Comparison of ENCODE assay signal across 1 cellular context in the genomic region with DNA sequence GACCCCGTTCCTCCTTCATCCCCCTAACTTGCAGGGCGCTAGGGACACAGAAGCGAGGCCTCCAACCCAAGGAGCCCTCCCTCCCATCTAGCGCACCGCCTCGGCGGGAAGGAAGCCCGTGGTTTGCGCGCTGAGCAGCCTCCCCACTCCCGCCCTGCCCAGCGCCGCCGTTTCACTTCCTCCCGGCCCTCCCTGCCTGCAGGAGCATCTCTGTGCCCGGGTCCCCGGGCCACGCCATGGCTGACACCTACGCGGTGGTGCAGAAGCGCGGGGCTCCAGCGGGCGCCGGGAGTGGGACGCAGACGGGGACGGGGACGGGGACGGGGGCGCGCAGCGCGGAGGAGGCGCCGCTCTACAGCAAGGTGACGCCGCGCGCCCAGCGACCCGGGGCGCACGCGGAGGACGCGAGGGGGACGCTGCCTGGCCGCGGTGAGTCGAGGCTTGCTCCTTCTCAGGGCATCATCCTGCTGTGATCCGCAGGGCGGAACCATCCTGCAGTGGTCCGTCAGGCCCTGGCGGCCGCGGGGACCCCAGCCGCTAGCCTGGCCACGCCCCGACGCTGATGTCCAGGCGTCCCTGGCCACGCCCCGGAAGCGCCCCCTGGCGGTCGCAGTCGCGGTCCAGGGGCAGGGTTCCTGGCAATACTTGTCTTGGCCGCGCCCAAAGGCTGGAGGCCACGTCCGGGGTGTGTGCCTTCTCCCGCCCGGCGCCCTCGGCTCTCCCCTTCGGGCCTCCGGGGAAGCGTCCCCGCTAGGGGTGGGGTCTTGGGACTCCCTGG.
A peak's percentile ranks its signal among the peaks of the same experiment; 100 is the strongest.
TF ChIP-seq lines count a peak whose summit lies in the region.

No MANE protein-coding gene starts in this region.

TF ChIP-seq in K562, 482 proteins besides CTCF, POLR2A, EP300 and RAD21 (continued from another document and continues in another):
- TF ChIP-seq, protein P1, sequence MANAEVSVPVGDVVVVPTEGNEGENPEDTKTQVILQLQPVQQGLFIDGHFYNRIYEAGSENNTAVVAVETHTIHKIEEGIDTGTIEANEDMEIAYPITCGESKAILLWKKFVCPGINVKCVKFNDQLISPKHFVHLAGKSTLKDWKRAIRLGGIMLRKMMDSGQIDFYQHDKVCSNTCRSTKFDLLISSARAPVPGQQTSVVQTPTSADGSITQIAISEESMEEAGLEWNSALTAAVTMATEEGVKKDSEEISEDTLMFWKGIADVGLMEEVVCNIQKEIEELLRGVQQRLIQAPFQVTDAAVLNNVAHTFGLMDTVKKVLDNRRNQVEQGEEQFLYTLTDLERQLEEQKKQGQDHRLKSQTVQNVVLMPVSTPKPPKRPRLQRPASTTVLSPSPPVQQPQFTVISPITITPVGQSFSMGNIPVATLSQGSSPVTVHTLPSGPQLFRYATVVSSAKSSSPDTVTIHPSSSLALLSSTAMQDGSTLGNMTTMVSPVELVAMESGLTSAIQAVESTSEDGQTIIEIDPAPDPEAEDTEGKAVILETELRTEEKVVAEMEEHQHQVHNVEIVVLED (CRISPR knock-in tag; IDR thresholded peaks at IDR 0.05): peak; percentile 76
- TF ChIP-seq FOXJ3 (CRISPR knock-in tag; IDR thresholded peaks at IDR 0.05) (no peak), PCBP1 (IDR thresholded peaks at IDR 0.05; ENCODE audit: low read depth, low read length, poor library complexity, severe bottlenecking) (no peak), ZNF76 (CRISPR knock-in tag; IDR thresholded peaks at IDR 0.05; ENCODE audit: borderline replicate concordance) (no peak; the same call in 1 of the 2 replicates), ZKSCAN1 (IDR thresholded peaks at IDR 0.05; ENCODE audit: low read depth, low read length) (peak; percentile 58; the same call in 1 of the 2 replicates), HMG20A (CRISPR knock-in tag; conservative IDR thresholded peaks at IDR 0.05) (no peak), HLTF (IDR thresholded peaks at IDR 0.05) (no peak), ZEB2 (IDR thresholded peaks at IDR 0.05) (no peak), ZNF57 (CRISPR knock-in tag; IDR thresholded peaks at IDR 0.05) (no peak), ZFP30 (CRISPR knock-in tag; IDR thresholded peaks at IDR 0.05; ENCODE audit: borderline replicate concordance) (no peak), RBFOX2 (IDR thresholded peaks at IDR 0.05; ENCODE audit: low read depth, low read length) (peak; percentile 90), MYNN (IDR thresholded peaks at IDR 0.05) (peak; percentile 91), MYNN (CRISPR knock-in tag; IDR thresholded peaks at IDR 0.05) (no peak), ZFPM2 (CRISPR knock-in tag; IDR thresholded peaks at IDR 0.05) (no peak), GABPA (tag; conservative IDR thresholded peaks at IDR 0.05; ENCODE audit: low read depth) (peak; percentile 74), RB1 (IDR thresholded peaks at IDR 0.05; ENCODE audit: low read depth) (peak; percentile 87), CTBP1 (IDR thresholded peaks at IDR 0.05; ENCODE audit: borderline replicate concordance) (peak; percentile 96), ZNF165 (CRISPR knock-in tag; IDR thresholded peaks at IDR 0.05; ENCODE audit: borderline replicate concordance) (no peak), ARHGAP35 (IDR thresholded peaks at IDR 0.05; ENCODE audit: partially characterized antibody) (no peak), DPF2 (IDR thresholded peaks at IDR 0.05) (no peak; the same call in 1 of the 2 replicates), ELF1 (tag; IDR thresholded peaks at IDR 0.05) (no peak), DDX20 (tag; IDR thresholded peaks at IDR 0.05; ENCODE audit: low read depth) (no peak), COPS2 (conservative IDR thresholded peaks at IDR 0.05) (no peak), KAT2B (IDR thresholded peaks at IDR 0.05; ENCODE audit: low read depth, low read length) (no peak), SMARCE1 (IDR thresholded peaks at IDR 0.05) (0 out of 2 replicates have a peak, but pooled peaks have one; percentile 59), ZNF143 (CRISPR knock-in tag; IDR thresholded peaks at IDR 0.05) (no peak), TEAD4 (IDR thresholded peaks at IDR 0.05; ENCODE audit: low read length) (peak; percentile 43; the same call in 1 of the 2 replicates), TEAD4 (CRISPR knock-in tag; IDR thresholded peaks at IDR 0.05; ENCODE audit: borderline replicate concordance) (no peak), ELF2 (CRISPR knock-in tag; IDR thresholded peaks at IDR 0.05) (no peak), GATAD2A (IDR thresholded peaks at IDR 0.05) (peak; percentile 4; the same call in 1 of the 2 replicates), POLR3A (IDR thresholded peaks at IDR 0.05; ENCODE audit: borderline replicate concordance, extremely low read depth, insufficient read depth, insufficient read length) (no peak), SMAD1 (IDR thresholded peaks at IDR 0.05; ENCODE audit: low read depth, low read length, partially characterized antibody) (no peak), ZNF324 (CRISPR knock-in tag; IDR thresholded peaks at IDR 0.05) (no peak), MEF2A (IDR thresholded peaks at IDR 0.05; ENCODE audit: control insufficient read depth, low read depth, low read length) (0 out of 2 replicates have a peak, but pooled peaks have one; percentile 29), LEF1 (IDR thresholded peaks at IDR 0.05) (no peak), NCOA2 (IDR thresholded peaks at IDR 0.05; ENCODE audit: partially characterized antibody in 2 of 2) (no peak), RAD51 (IDR thresholded peaks at IDR 0.05; ENCODE audit: borderline replicate concordance, low read depth) (no peak), ZNF263 (CRISPR knock-in tag; IDR thresholded peaks at IDR 0.05; ENCODE audit: borderline replicate concordance) (peak; percentile 30; the same call in 1 of the 2 replicates), ZNF232 (CRISPR knock-in tag; IDR thresholded peaks at IDR 0.05) (no peak), ZNF586 (CRISPR knock-in tag; conservative IDR thresholded peaks at IDR 0.05) (no peak), MIER1 (IDR thresholded peaks at IDR 0.05; ENCODE audit: low read depth) (no peak), NFE2L1 (tag; IDR thresholded peaks at IDR 0.05; ENCODE audit: borderline replicate concordance, low read depth) (no peak)
- TF ChIP-seq, protein P2, sequence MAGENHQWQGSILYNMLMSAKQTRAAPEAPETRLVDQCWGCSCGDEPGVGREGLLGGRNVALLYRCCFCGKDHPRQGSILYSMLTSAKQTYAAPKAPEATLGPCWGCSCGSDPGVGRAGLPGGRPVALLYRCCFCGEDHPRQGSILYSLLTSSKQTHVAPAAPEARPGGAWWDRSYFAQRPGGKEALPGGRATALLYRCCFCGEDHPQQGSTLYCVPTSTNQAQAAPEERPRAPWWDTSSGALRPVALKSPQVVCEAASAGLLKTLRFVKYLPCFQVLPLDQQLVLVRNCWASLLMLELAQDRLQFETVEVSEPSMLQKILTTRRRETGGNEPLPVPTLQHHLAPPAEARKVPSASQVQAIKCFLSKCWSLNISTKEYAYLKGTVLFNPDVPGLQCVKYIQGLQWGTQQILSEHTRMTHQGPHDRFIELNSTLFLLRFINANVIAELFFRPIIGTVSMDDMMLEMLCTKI (IDR thresholded peaks at IDR 0.05; ENCODE audit: partially characterized antibody): no peak
- TF ChIP-seq, protein P3, sequence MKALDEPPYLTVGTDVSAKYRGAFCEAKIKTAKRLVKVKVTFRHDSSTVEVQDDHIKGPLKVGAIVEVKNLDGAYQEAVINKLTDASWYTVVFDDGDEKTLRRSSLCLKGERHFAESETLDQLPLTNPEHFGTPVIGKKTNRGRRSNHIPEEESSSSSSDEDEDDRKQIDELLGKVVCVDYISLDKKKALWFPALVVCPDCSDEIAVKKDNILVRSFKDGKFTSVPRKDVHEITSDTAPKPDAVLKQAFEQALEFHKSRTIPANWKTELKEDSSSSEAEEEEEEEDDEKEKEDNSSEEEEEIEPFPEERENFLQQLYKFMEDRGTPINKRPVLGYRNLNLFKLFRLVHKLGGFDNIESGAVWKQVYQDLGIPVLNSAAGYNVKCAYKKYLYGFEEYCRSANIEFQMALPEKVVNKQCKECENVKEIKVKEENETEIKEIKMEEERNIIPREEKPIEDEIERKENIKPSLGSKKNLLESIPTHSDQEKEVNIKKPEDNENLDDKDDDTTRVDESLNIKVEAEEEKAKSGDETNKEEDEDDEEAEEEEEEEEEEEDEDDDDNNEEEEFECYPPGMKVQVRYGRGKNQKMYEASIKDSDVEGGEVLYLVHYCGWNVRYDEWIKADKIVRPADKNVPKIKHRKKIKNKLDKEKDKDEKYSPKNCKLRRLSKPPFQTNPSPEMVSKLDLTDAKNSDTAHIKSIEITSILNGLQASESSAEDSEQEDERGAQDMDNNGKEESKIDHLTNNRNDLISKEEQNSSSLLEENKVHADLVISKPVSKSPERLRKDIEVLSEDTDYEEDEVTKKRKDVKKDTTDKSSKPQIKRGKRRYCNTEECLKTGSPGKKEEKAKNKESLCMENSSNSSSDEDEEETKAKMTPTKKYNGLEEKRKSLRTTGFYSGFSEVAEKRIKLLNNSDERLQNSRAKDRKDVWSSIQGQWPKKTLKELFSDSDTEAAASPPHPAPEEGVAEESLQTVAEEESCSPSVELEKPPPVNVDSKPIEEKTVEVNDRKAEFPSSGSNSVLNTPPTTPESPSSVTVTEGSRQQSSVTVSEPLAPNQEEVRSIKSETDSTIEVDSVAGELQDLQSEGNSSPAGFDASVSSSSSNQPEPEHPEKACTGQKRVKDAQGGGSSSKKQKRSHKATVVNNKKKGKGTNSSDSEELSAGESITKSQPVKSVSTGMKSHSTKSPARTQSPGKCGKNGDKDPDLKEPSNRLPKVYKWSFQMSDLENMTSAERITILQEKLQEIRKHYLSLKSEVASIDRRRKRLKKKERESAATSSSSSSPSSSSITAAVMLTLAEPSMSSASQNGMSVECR (CRISPR knock-in tag; IDR thresholded peaks at IDR 0.05): peak; percentile 66; the same call in 1 of the 2 replicates
- TF ChIP-seq, protein P4, sequence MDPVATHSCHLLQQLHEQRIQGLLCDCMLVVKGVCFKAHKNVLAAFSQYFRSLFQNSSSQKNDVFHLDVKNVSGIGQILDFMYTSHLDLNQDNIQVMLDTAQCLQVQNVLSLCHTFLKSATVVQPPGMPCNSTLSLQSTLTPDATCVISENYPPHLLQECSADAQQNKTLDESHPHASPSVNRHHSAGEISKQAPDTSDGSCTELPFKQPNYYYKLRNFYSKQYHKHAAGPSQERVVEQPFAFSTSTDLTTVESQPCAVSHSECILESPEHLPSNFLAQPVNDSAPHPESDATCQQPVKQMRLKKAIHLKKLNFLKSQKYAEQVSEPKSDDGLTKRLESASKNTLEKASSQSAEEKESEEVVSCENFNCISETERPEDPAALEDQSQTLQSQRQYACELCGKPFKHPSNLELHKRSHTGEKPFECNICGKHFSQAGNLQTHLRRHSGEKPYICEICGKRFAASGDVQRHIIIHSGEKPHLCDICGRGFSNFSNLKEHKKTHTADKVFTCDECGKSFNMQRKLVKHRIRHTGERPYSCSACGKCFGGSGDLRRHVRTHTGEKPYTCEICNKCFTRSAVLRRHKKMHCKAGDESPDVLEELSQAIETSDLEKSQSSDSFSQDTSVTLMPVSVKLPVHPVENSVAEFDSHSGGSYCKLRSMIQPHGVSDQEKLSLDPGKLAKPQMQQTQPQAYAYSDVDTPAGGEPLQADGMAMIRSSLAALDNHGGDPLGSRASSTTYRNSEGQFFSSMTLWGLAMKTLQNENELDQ (CRISPR knock-in tag; IDR thresholded peaks at IDR 0.05; ENCODE audit: borderline replicate concordance): no peak
- TF ChIP-seq, protein P5, sequence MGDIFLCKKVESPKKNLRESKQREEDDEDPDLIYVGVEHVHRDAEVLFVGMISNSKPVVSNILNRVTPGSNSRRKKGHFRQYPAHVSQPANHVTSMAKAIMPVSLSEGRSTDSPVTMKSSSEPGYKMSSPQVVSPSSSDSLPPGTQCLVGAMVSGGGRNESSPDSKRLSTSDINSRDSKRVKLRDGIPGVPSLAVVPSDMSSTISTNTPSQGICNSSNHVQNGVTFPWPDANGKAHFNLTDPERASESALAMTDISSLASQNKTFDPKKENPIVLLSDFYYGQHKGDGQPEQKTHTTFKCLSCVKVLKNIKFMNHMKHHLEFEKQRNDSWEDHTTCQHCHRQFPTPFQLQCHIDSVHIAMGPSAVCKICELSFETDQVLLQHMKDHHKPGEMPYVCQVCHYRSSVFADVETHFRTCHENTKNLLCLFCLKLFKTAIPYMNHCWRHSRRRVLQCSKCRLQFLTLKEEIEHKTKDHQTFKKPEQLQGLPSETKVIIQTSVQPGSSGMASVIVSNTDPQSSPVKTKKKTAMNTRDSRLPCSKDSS (IDR thresholded peaks at IDR 0.05; ENCODE audit: low read depth, partially characterized antibody): no peak
- TF ChIP-seq, protein P6, sequence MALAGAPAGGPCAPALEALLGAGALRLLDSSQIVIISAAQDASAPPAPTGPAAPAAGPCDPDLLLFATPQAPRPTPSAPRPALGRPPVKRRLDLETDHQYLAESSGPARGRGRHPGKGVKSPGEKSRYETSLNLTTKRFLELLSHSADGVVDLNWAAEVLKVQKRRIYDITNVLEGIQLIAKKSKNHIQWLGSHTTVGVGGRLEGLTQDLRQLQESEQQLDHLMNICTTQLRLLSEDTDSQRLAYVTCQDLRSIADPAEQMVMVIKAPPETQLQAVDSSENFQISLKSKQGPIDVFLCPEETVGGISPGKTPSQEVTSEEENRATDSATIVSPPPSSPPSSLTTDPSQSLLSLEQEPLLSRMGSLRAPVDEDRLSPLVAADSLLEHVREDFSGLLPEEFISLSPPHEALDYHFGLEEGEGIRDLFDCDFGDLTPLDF (CRISPR knock-in tag; IDR thresholded peaks at IDR 0.05): no peak
- TF ChIP-seq, protein P7, sequence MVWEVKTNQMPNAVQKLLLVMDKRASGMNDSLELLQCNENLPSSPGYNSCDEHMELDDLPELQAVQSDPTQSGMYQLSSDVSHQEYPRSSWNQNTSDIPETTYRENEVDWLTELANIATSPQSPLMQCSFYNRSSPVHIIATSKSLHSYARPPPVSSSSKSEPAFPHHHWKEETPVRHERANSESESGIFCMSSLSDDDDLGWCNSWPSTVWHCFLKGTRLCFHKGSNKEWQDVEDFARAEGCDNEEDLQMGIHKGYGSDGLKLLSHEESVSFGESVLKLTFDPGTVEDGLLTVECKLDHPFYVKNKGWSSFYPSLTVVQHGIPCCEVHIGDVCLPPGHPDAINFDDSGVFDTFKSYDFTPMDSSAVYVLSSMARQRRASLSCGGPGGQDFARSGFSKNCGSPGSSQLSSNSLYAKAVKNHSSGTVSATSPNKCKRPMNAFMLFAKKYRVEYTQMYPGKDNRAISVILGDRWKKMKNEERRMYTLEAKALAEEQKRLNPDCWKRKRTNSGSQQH (CRISPR knock-in tag; IDR thresholded peaks at IDR 0.05): no peak
- TF ChIP-seq, protein P8, sequence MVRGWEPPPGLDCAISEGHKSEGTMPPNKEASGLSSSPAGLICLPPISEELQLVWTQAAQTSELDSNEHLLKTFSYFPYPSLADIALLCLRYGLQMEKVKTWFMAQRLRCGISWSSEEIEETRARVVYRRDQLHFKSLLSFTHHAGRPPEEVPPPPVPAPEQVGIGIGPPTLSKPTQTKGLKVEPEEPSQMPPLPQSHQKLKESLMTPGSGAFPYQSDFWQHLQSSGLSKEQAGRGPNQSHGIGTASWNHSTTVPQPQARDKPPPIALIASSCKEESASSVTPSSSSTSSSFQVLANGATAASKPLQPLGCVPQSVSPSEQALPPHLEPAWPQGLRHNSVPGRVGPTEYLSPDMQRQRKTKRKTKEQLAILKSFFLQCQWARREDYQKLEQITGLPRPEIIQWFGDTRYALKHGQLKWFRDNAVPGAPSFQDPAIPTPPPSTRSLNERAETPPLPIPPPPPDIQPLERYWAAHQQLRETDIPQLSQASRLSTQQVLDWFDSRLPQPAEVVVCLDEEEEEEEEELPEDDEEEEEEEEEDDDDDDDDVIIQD (CRISPR knock-in tag; IDR thresholded peaks at IDR 0.05): no peak
